Comparison of ENCODE assay signal across 8 cellular contexts in genomic region chr9:97237951-97238851, GRCh38.
A peak's percentile ranks its signal among the peaks of the same experiment; 100 is the strongest.
DNase-seq lines count a peak whose midpoint lies in the region; ATAC-seq and TF ChIP-seq lines count a peak whose summit lies in the region.

No MANE protein-coding gene starts in this region.

- no peaks in the 10 kb centered on the region for H3K9me3 Mint-ChIP-seq in activated naive CD4-positive, alpha-beta T cell treated with anti-CD3 and anti-CD28 coated beads, Interleukin-2, amount 50 U/mL, for 72 hours

- TF ChIP-seq CTCF in GM12865 (IDR thresholded peaks at IDR 0.05; ENCODE audit: insufficient read depth, low read depth, low read length, missing control alignments): no peak

- peaks cover 0 to 11% of the 10 kb centered on the region in 2 donors for H3K36me3 Mint-ChIP-seq in activated naive CD4-positive, alpha-beta T cell treated with anti-CD3 and anti-CD28 coated beads, Interleukin-2, amount 50 U/mL, for 72 hours

- no peaks in the 10 kb centered on the region for H3K9me3 ChIP-seq in stomach smooth muscle (ENCODE audit: control insufficient read depth in 2 of 2, low read length in 2 of 2)

- H3K4me3 ChIP-seq in GM12865 (ENCODE audit: low read depth, low read length) (peak overlapping the region; percentile 42), stomach smooth muscle (ENCODE audit: low read length in 2 of 2) (peak overlapping the region; percentile 85 to 87)

- DNase-seq in GM12865 (ENCODE audit: low read depth) (peak; percentile 75), LoVo (ENCODE audit: low spot score) (peak; percentile 60), SKM-1 treated with dmso at 0.1 percent for 144 hours (lab: John Stamatoyannopoulos, UW; ENCODE audit: unreplicated experiment) (peak; percentile 33), globus pallidus (ENCODE audit: low spot score) (peak; percentile 87), non-pigmented ciliary epithelial cell (ENCODE audit: low read depth) (peak; percentile 53)
- peak; percentile 75 to 76 for DNase-seq in activated naive CD4-positive, alpha-beta T cell treated with anti-CD3 and anti-CD28 coated beads, Interleukin-2, amount 50 U/mL, for 72 hours (ENCODE audit: low spot score in 2 of 2)

- H3K27ac Mint-ChIP-seq in activated naive CD4-positive, alpha-beta T cell treated with anti-CD3 and anti-CD28 coated beads, Interleukin-2, amount 50 U/mL, for 72 hours: peak overlapping the region; percentile 84 to 97

- peaks cover 4% of the 10 kb centered on the region for H3K4me1 ChIP-seq in stomach smooth muscle (ENCODE audit: control insufficient read depth, insufficient read depth, low read length)

- H3K27me3 ChIP-seq in stomach smooth muscle (ENCODE audit: control insufficient read depth in 1 of 2, insufficient read depth in 2 of 2, low read length in 2 of 2): no peaks in the 10 kb centered on the region

- H3K36me3 ChIP-seq in stomach smooth muscle (ENCODE audit: control insufficient read depth in 2 of 2, insufficient read depth in 2 of 2, low read length in 2 of 2): no peaks in the 10 kb centered on the region

- ATAC-seq in activated naive CD4-positive, alpha-beta T cell treated with anti-CD3 and anti-CD28 coated beads, Interleukin-2, amount 50 U/mL, for 72 hours: peak; percentile 94
- ATAC-seq in GM18520 (IDR thresholded peaks at IDR 0.05; ENCODE audit: unreplicated experiment): no peak

- peak overlapping the region; percentile 63 to 80 for H3K9ac ChIP-seq in stomach smooth muscle (ENCODE audit: low read length in 2 of 2)

- H3K27ac ChIP-seq in stomach smooth muscle (ENCODE audit: low read length): peak overlapping the region; percentile 58

Comparison
In these comparisons a context has a peak if more than half of its experiments do, and no peak if none do; other contexts are left out.
1. DNase-seq: peak in every context shown above with its lines; median percentile 87 in globus pallidus; 76 in activated naive CD4-positive, alpha-beta T cell treated with anti-CD3 and anti-CD28 coated beads, Interleukin-2, amount 50 U/mL, for 72 hours; 75 in GM12865; 60 in LoVo; 53 in non-pigmented ciliary epithelial cell; 33 in SKM-1 treated with dmso at 0.1 percent for 144 hours.